ENCODE assay signal across 20 cellular contexts in the genomic region with DNA sequence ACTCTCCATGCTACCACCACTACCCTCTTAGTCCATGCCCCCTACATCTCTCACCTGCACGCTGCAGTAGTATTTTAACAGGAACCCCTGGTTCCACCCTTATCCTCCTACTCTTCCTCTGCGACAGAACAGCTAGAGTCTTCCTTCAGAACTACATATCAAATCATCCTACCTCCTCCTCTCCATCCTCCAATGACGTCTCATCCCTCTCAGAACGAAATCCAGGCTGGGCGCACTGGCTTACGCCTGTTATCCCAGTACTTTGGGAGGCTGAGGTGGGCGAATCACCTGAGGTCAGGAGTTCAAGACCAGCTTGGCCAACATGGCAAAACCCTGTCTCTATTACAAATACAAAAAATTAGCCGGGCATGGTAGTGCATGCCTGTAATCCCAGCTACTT. TPM values are rescaled to one million over a fixed set of nuclear protein-coding genes. Genes with fewer than 3 reads are reported as not detected.
DNase-seq lines count a peak whose midpoint lies in the region; ATAC-seq, FAIRE-seq and TF ChIP-seq lines count a peak whose summit lies in the region.
"Had no signal": no experiment of that assay in that cellular context is flagged by ENCODE, and none has a peak within 500 bp of the region (broad histone marks: within the 10 kb centered on the region; RNA-seq: fewer than 3 reads in every experiment).

No MANE protein-coding gene starts in this region.

- H3K27me3 ChIP-seq in K562 (ENCODE audit: control insufficient read depth in 2 of 2, insufficient read depth in 2 of 2, low read length in 2 of 2) (no peaks in the 10 kb centered on the region), keratinocyte (ENCODE audit: control insufficient read depth, extremely low read depth, insufficient read depth, low read length) (no peaks in the 10 kb centered on the region), psoas muscle (ENCODE audit: insufficient read depth in 3 of 3, low read length in 2 of 3) (no peaks in the 10 kb centered on the region)
- H3K27me3 ChIP-seq: BE2C had no signal

- in situ Hi-C loops in K562 (cut with MboI) = loop anchor here (5.0 kb wide), 1 partner anchor 155 kb away; no protein-coding TSS in a partner anchor

- FAIRE-seq in K562 (lab: Jason Lieb, UNC) (peak; percentile 6), keratinocyte (lab: Jason Lieb, UNC) (no peak), GM12891 (lab: Jason Lieb, UNC) (no peak)
- FAIRE-seq: GM19239, H1, HTR-8/SVneo had no signal

- H3K9me3 Mint-ChIP-seq in CD14-positive monocyte = peaks cover 0 to 6% (median 0%) of the 10 kb centered on the region in 7 donors
- H3K9me3 Mint-ChIP-seq: CD4-positive, alpha-beta memory T cell; H9 had no signal

- DNase-seq in CD14-positive monocyte (ENCODE audit: low spot score) (no peak), K562 (ENCODE audit: extremely low read depth in 1 of 4, low spot score in 3 of 4) (no peak), keratinocyte (ENCODE audit: low read depth, low spot score) (no peak), psoas muscle (no peak), Kasumi-1 (lab: John Stamatoyannopoulos, UW) (no peak), GM12891 (ENCODE audit: insufficient read length, low spot score) (no peak), COLO829 (ENCODE audit: low spot score) (no peak)
- DNase-seq: ACHN; BE2C; Calu3; CD4-positive, alpha-beta memory T cell; DMS79 treated with DMSO at 0.1 percent for 48 hours; GF-D8; H9; IMR-90; KBM-7 had no signal

- TF ChIP-seq EP300 in K562 (IDR thresholded peaks at IDR 0.05; ENCODE audit: low read length) = no peak

- H4K20me1 ChIP-seq in K562 (replicated peaks; ENCODE audit: control insufficient read depth, insufficient read depth, low read length) (no peaks in the 10 kb centered on the region), keratinocyte (ENCODE audit: control insufficient read depth, extremely low read depth, insufficient read depth, low read length) (no peaks in the 10 kb centered on the region)

- H3K27ac ChIP-seq in K562 (ENCODE audit: extremely low read depth, low read depth, low read length) (no peak overlapping the region), keratinocyte (ENCODE audit: control insufficient read depth, insufficient read depth, low read length) (no peak overlapping the region), psoas muscle (peak overlapping the region; percentile 77)
- H3K27ac ChIP-seq: C4-2B had no signal

- H3K4me3 ChIP-seq in K562 = no peak overlapping the region
- H3K4me3 ChIP-seq in keratinocyte (ENCODE audit: control insufficient read depth in 2 of 3, extremely low read depth in 1 of 3, insufficient read depth in 2 of 3, low read depth in 1 of 3, low read length in 3 of 3) = no peak overlapping the region
- H3K4me3 ChIP-seq in psoas muscle = no peak overlapping the region

- no peak for TF ChIP-seq CTCF in CD14-positive monocyte (IDR thresholded peaks at IDR 0.05)
- no peak for TF ChIP-seq CTCF in K562 (IDR thresholded peaks at IDR 0.05 in 2 of 3, conservative IDR thresholded peaks at IDR 0.05 in 1 of 3; ENCODE audit: insufficient read depth in 2 of 3, low read depth in 1 of 3, low read length in 3 of 3)
- no peak for TF ChIP-seq CTCF in keratinocyte (optimal IDR thresholded peaks at IDR 0.05 in 1 of 3, IDR thresholded peaks at IDR 0.05 in 1 of 3, conservative IDR thresholded peaks at IDR 0.05 in 1 of 3; ENCODE audit: extremely low read depth in 1 of 3, insufficient read depth in 2 of 3, low read length in 3 of 3)
- no peak for TF ChIP-seq CTCF in psoas muscle (IDR thresholded peaks at IDR 0.05)

- H3K79me2 ChIP-seq in K562 (ENCODE audit: control insufficient read depth, insufficient read depth, low read length) = no peaks in the 10 kb centered on the region
- no peaks in the 10 kb centered on the region for H3K79me2 ChIP-seq in keratinocyte (ENCODE audit: control insufficient read depth, insufficient read depth, low read length)

- peaks cover 33% of the 10 kb centered on the region for H3K4me1 Mint-ChIP-seq in CD14-positive monocyte

- no peak overlapping the region for H2AFZ ChIP-seq in K562 (ENCODE audit: low read depth, low read length)
- no peak overlapping the region for H2AFZ ChIP-seq in keratinocyte (ENCODE audit: control insufficient read depth, low read length)

- H3K36me3 ChIP-seq in K562 (ENCODE audit: control insufficient read depth, insufficient read depth, low read length) (no peaks in the 10 kb centered on the region), keratinocyte (ENCODE audit: control insufficient read depth in 2 of 2, extremely low read depth in 1 of 2, insufficient read depth in 2 of 2, low read length in 2 of 2) (no peaks in the 10 kb centered on the region), psoas muscle (ENCODE audit: insufficient read depth in 1 of 2, low read depth in 1 of 2) (no peaks in the 10 kb centered on the region)
- H3K36me3 ChIP-seq: BE2C had no signal

- TF ChIP-seq POLR2A in K562 (conservative IDR thresholded peaks at IDR 0.05) (no peak), GM12891 (IDR thresholded peaks at IDR 0.05; ENCODE audit: low read depth, low read length) (no peak)

- H3K27ac Mint-ChIP-seq in CD14-positive monocyte = peak overlapping the region in 5 of 7 donors; percentile 75 to 90 (median 88)

- CTCF ChIA-PET in K562 (lab: Yijun Ruan, JAX; ENCODE audit: low intra/inter-chr PET ratio) = interaction anchor here (1.7 to 3.3 kb wide), 2 partner anchors 41 to 152 kb away, joined by 7 to 44 read pairs; no protein-coding TSS in a partner anchor

- ATAC-seq in K562 (no peak), psoas muscle (no peak)

- peak overlapping the region in 1 of 2 donors; percentile 1 for H3K4me3 Mint-ChIP-seq in CD14-positive monocyte
- H3K4me3 Mint-ChIP-seq: H9 had no signal

- H3K4me2 ChIP-seq in K562 (ENCODE audit: insufficient read depth, low read length) (no peak overlapping the region), keratinocyte (ENCODE audit: control insufficient read depth, extremely low read depth, insufficient read depth, low read depth, low read length) (peak overlapping the region; percentile 58)

- BruUV-seq in K562 (replicated peaks; lab: Mats Ljungman, UMichigan) = no TSS peak

- dilution Hi-C loops in keratinocyte (cut with MboI; ENCODE audit: extremely low pct_ligation_motif_present, low sequenced_read_pairs) = no loop called here

- intact Hi-C loops in CD14-positive monocyte (cut with micrococcal nuclease) = loop anchor here in 1 of 2 donors (5.0 kb wide), 1 partner anchor 40 kb away; the partner anchor contains the start of gene RAB10
- intact Hi-C loops in K562 (cut with micrococcal nuclease) = loop anchor here (5.0 kb wide), 2 partner anchors 40 to 65 kb away; partner anchors contain the start of gene RAB10
- intact Hi-C loops in psoas muscle (cut with DNase I) = loop anchor here (2.0 to 10.0 kb wide), 3 partner anchors 40 to 152 kb away; partner anchors contain the start of gene RAB10 (in 1 of the 2)

- no peak overlapping the region for H3K9ac ChIP-seq in K562 (ENCODE audit: insufficient read depth in 1 of 2, low read depth in 2 of 2, low read length in 2 of 2)
- no peak overlapping the region for H3K9ac ChIP-seq in keratinocyte (ENCODE audit: control insufficient read depth, extremely low read depth, insufficient read depth, low read length)

- WGBS in K562 (ENCODE audit: insufficient coverage, low coverage, missing lambda C conversion rate) = 62% methylated on average over 8 of the region's 8 CpGs
- 89 to 93% (median 90%) methylated on average over 8 of the region's 8 CpGs for WGBS in psoas muscle, 3 donors

- POLR2A ChIA-PET in K562 (lab: Yijun Ruan, JAX) = interaction anchor here (0.6 kb wide), 1 partner anchor 644 kb away, joined by 3 read pairs; no protein-coding TSS in a partner anchor

- peaks cover 0 to 3% (median 0%) of the 10 kb centered on the region in 3 donors for H3K27me3 Mint-ChIP-seq in CD14-positive monocyte (ENCODE audit: low read depth in 3 of 3)
- H3K27me3 Mint-ChIP-seq: CD4-positive, alpha-beta memory T cell had no signal

- H3K9me3 ChIP-seq in K562 (replicated peaks; ENCODE audit: control insufficient read depth, insufficient read depth, low read depth, low read length) = no peaks in the 10 kb centered on the region
- no peaks in the 10 kb centered on the region for H3K9me3 ChIP-seq in keratinocyte (ENCODE audit: control insufficient read depth, low read depth, low read length)
- H3K9me3 ChIP-seq in psoas muscle = no peaks in the 10 kb centered on the region
- H3K9me3 ChIP-seq: BE2C had no signal

- no peaks in the 10 kb centered on the region for H3K36me3 Mint-ChIP-seq in CD14-positive monocyte
- H3K36me3 Mint-ChIP-seq: CD4-positive, alpha-beta memory T cell had no signal

- H3K4me1 ChIP-seq in K562 (replicated peaks in 1 of 2; ENCODE audit: control insufficient read depth in 2 of 2, insufficient read depth in 2 of 2, low read length in 2 of 2) (peaks cover 0 to 8% of the 10 kb centered on the region in 2 experiments; a peak in 4 of 5 replicates), keratinocyte (ENCODE audit: control insufficient read depth, extremely low read depth, insufficient read depth, low read length) (peaks cover 8% of the 10 kb centered on the region), psoas muscle (peaks cover 10% of the 10 kb centered on the region)

- TF ChIP-seq RAD21 in K562 (CRISPR knock-in tag; conservative IDR thresholded peaks at IDR 0.05 in 1 of 2, IDR thresholded peaks at IDR 0.05 in 1 of 2) = no peak

- H3K9me1 ChIP-seq in K562 (ENCODE audit: control insufficient read depth, insufficient read depth, low read length) (no peaks in the 10 kb centered on the region), keratinocyte (ENCODE audit: control insufficient read depth, extremely low read depth, insufficient read depth, low read length) (no peaks in the 10 kb centered on the region)

RNA-seq across cellular contexts. Expression of gene KIF3C, which starts 10.3 kb away (rescaled TPM):
- polyA plus RNA-seq in CD14-positive monocyte (under 1 TPM; 0.28 to 0.47 TPM), K562 (2011; rRNA removed) (3.1 and 3.3 TPM in 2 replicates), K562 (2014; fragmentation: Illumina TruSeq; extraction: Trizol) (4.0 and 5.0 TPM in 2 replicates), K562 (2014; fragmentation: Nextera tagmentation; extraction: Ambion mirVana) (under 1 TPM; 0.69 to 0.88 TPM), K562 (2014; rRNA removed) (3.3 and 3.4 TPM in 2 replicates), keratinocyte (6.5 to 8.4 TPM (median 7.4 TPM) in 3 replicates), psoas muscle (1 to 10 TPM in 2 of 3 donors, under 1 TPM in 1; 0.82 to 2.9 (median 1.7) TPM)
- 12.0 and 22.8 TPM in 2 replicates for total RNA-seq in K562 (2011; cell fraction: chromatin; rRNA removed; ENCODE audit: low replicate concordance)
- 10.4 and 12.0 TPM in 2 replicates for total RNA-seq in K562 (2011; cell fraction: nucleolus; rRNA removed)
- total RNA-seq in K562 (2011; cell fraction: nucleoplasm; rRNA removed) = 8.7 and 9.9 TPM in 2 replicates
- total RNA-seq in K562 (2014; rRNA removed) (3.3 and 5.9 TPM in 2 replicates), K562 (2014; rRNA removed; fragmentation: Illumina TruSeq; extraction: Trizol) (1.9 and 2.1 TPM in 2 replicates), K562 (2015; rRNA removed; fragmentation: Illumina TruSeq; extraction: Trizol) (1.6 and 1.8 TPM in 2 replicates), K562 (2021) (6.1 and 6.7 TPM in 2 replicates), psoas muscle (1 to 10 TPM; 1.3 to 3.3 (median 1.8) TPM)
- polyA plus RNA-seq in K562 (2011; cell fraction: cytosol; rRNA removed) = 3.2 and 3.9 TPM in 2 replicates
- polyA plus RNA-seq in K562 (2011; cell fraction: nucleus; rRNA removed) = 2.2 and 3.3 TPM in 2 replicates
- polyA plus RNA-seq in K562 (2012) = 4.8 and 6.5 TPM in 2 replicates
- 3.7 and 6.1 TPM in 2 replicates for polyA minus RNA-seq in K562 (2011; rRNA and poly(A)+ RNA removed)
- polyA minus RNA-seq in K562 (2011; cell fraction: cytosol; rRNA and poly(A)+ RNA removed) = 4.3 and 4.5 TPM in 2 replicates
- 4.4 and 7.3 TPM in 2 replicates for polyA minus RNA-seq in K562 (2011; cell fraction: nucleus; rRNA and poly(A)+ RNA removed)
- polyA plus RNA-seq in keratinocyte (2011; ENCODE audit: low read depth) = 13.4 TPM
- polyA plus RNA-seq in keratinocyte (2011; cell fraction: cytosol; rRNA removed) = 7.0 and 10.3 TPM in 2 replicates
- 9.9 and 11.9 TPM in 2 replicates for polyA plus RNA-seq in keratinocyte (2011; cell fraction: nucleus; rRNA removed)
- 5.7 and 20.9 TPM in 2 replicates for polyA plus RNA-seq in keratinocyte (2012; ENCODE audit: low replicate concordance)
- polyA minus RNA-seq in keratinocyte = 9.7 to 24.6 TPM (median 10.8 TPM) in 3 replicates
- 15.9 TPM for polyA minus RNA-seq in keratinocyte (2011; cell fraction: cytosol; rRNA and poly(A)+ RNA removed)
- polyA minus RNA-seq in keratinocyte (2011; cell fraction: nucleus; rRNA and poly(A)+ RNA removed) = 10.2 and 13.2 TPM in 2 replicates
- polyA plus RNA-seq in GM12891 (2012; ENCODE audit: low read depth, missing spikeins) = 0.24 TPM

RNA-seq across cellular contexts. Expression of gene RAB10, which starts 41.3 kb away (rescaled TPM):
- polyA plus RNA-seq in CD14-positive monocyte (100 to 1,000 TPM; 202 to 258 TPM), K562 (2011; rRNA removed) (96.0 and 147 TPM in 2 replicates), K562 (2014; fragmentation: Illumina TruSeq; extraction: Trizol) (134 and 214 TPM in 2 replicates), K562 (2014; fragmentation: Nextera tagmentation; extraction: Ambion mirVana) (10 to 100 TPM; 25.1 to 35.7 TPM), K562 (2014; rRNA removed) (148 and 197 TPM in 2 replicates), keratinocyte (139 to 252 TPM (median 161 TPM) in 3 replicates), psoas muscle (100 to 1,000 TPM in 2 of 3 donors, 10 to 100 TPM in 1; 76.5 to 170 (median 116) TPM)
- total RNA-seq in K562 (2011; cell fraction: chromatin; rRNA removed; ENCODE audit: low replicate concordance) = 50.3 and 59.4 TPM in 2 replicates
- 56.7 and 62.9 TPM in 2 replicates for total RNA-seq in K562 (2011; cell fraction: nucleolus; rRNA removed)
- total RNA-seq in K562 (2011; cell fraction: nucleoplasm; rRNA removed) = 57.3 and 84.3 TPM in 2 replicates
- total RNA-seq in K562 (2014; rRNA removed) (116 and 159 TPM in 2 replicates), K562 (2014; rRNA removed; fragmentation: Illumina TruSeq; extraction: Trizol) (149 and 158 TPM in 2 replicates), K562 (2015; rRNA removed; fragmentation: Illumina TruSeq; extraction: Trizol) (145 and 157 TPM in 2 replicates), K562 (2021) (166 and 176 TPM in 2 replicates), psoas muscle (100 to 1,000 TPM; 131 to 164 (median 149) TPM)
- polyA plus RNA-seq in K562 (2011; cell fraction: cytosol; rRNA removed) = 49.4 and 88.1 TPM in 2 replicates
- polyA plus RNA-seq in K562 (2011; cell fraction: nucleus; rRNA removed) = 23.8 and 27.1 TPM in 2 replicates
- polyA plus RNA-seq in K562 (2012) = 104 and 127 TPM in 2 replicates
- 400 and 439 TPM in 2 replicates for polyA minus RNA-seq in K562 (2011; rRNA and poly(A)+ RNA removed)
- 74.6 and 128 TPM in 2 replicates for polyA minus RNA-seq in K562 (2011; cell fraction: cytosol; rRNA and poly(A)+ RNA removed)
- 25.2 and 34.9 TPM in 2 replicates for polyA minus RNA-seq in K562 (2011; cell fraction: nucleus; rRNA and poly(A)+ RNA removed)
- polyA plus RNA-seq in keratinocyte (2011; ENCODE audit: low read depth) = 328 TPM
- 225 and 344 TPM in 2 replicates for polyA plus RNA-seq in keratinocyte (2011; cell fraction: cytosol; rRNA removed)
- 141 and 287 TPM in 2 replicates for polyA plus RNA-seq in keratinocyte (2011; cell fraction: nucleus; rRNA removed)
- 176 and 274 TPM in 2 replicates for polyA plus RNA-seq in keratinocyte (2012; ENCODE audit: low replicate concordance)
- 27.3 to 149 TPM (median 105 TPM) in 3 replicates for polyA minus RNA-seq in keratinocyte
- polyA minus RNA-seq in keratinocyte (2011; cell fraction: cytosol; rRNA and poly(A)+ RNA removed) = 202 TPM
- polyA minus RNA-seq in keratinocyte (2011; cell fraction: nucleus; rRNA and poly(A)+ RNA removed) = 73.4 and 110 TPM in 2 replicates
- polyA plus RNA-seq in GM12891 (2012; ENCODE audit: low read depth, missing spikeins) = 38.2 TPM
